In genomic region chr10:494149-494542, GRCh38 we compare ENCODE assay signal across 28 cellular contexts.
DNase-seq lines count a peak whose midpoint lies in the region; ATAC-seq and TF ChIP-seq lines count a peak whose summit lies in the region.
"Had no signal": no experiment of that assay in that cellular context is flagged by ENCODE, and none has a peak within 500 bp of the region (broad histone marks: within the 10 kb centered on the region; RNA-seq: fewer than 3 reads in every experiment).

No MANE protein-coding gene starts in this region.

- intact Hi-C loops in spleen (cut with DNase I; ENCODE audit: low total_unique reads), result no loop called here

- no peaks in the 10 kb centered on the region for H3K27me3 ChIP-seq in RWPE2 (ENCODE audit: insufficient read depth, poor library complexity, severe bottlenecking)
- no peaks in the 10 kb centered on the region for H3K27me3 ChIP-seq in gastroesophageal sphincter
- H3K27me3 ChIP-seq in muscle layer of colon (ENCODE audit: control insufficient read depth in 1 of 2, insufficient read depth in 2 of 2, low read length in 2 of 2), result no peaks in the 10 kb centered on the region
- peaks cover 0 to 26% (median 0%) of the 10 kb centered on the region in 7 donors for H3K27me3 ChIP-seq in spleen (replicated peaks in 1 of 7)
- no peaks in the 10 kb centered on the region for H3K27me3 ChIP-seq in SJCRH30

- no peak overlapping the region for H3K4me3 ChIP-seq in RWPE2 (ENCODE audit: severe bottlenecking)
- H3K4me3 ChIP-seq in gastroesophageal sphincter, result no peak overlapping the region
- no peak overlapping the region for H3K4me3 ChIP-seq in muscle layer of colon (ENCODE audit: low read depth in 1 of 2, low read length in 2 of 2)
- no peak overlapping the region for H3K4me3 ChIP-seq in spleen
- H3K4me3 ChIP-seq in SJCRH30, result no peak overlapping the region
- H3K4me3 ChIP-seq: A549; BLaER1 treated with 17β-estradiol and CSF1 and Interleukin-3, amounts not matched to agents 10 nM and 100 nM had no signal

- DNase-seq in RWPE2 (ENCODE audit: low spot score) (peak; percentile 9), spleen (peak; percentile 39), SJCRH30 (no peak), DMS153 (lab: John Stamatoyannopoulos, UW) (no peak)
- no peak for DNase-seq in activated T-cell treated with anti-CD3 and anti-CD28 coated beads, Interleukin-2, amount 50 U/mL, for 48 hours
- DNase-seq: AML-193; Caco-2; CD4-positive, alpha-beta memory T cell; DMS 273 treated with DMSO at 0.1 percent for 48 hours; DMS79 treated with DMSO at 0.1 percent for 48 hours; GF-D8; HCEC 1CT; Karpas-422; NCI-H1092; NCI-H1417 treated with DMSO at 0.1 percent for 48 hours; NCI-H1694 treated with DMSO at 0.1 percent for 48 hours; NCI-H2081; NCI-H226; NCI-H510A; NCI-H69 had no signal

- no peak for TF ChIP-seq CTCF in RWPE2 (IDR thresholded peaks at IDR 0.05; ENCODE audit: poor library complexity, severe bottlenecking)
- no peak for TF ChIP-seq CTCF in gastroesophageal sphincter (IDR thresholded peaks at IDR 0.05)
- TF ChIP-seq CTCF in spleen (IDR thresholded peaks at IDR 0.05 in 8 of 11, conservative IDR thresholded peaks at IDR 0.05 in 3 of 11), result no peak

- 28 to 42% methylated on average over 4 of the region's 5 CpGs for WGBS in gastroesophageal sphincter (ENCODE audit: low coverage in 1 of 2), 2 donors
- WGBS in spleen, 5 donors, result 82 to 95% (median 92%) methylated on average over 5 of the region's 5 CpGs

- TF ChIP-seq EP300 in gastroesophageal sphincter (IDR thresholded peaks at IDR 0.05), result no peak

- H3K36me3 ChIP-seq in RWPE2 (ENCODE audit: low read depth), result no peaks in the 10 kb centered on the region
- H3K36me3 ChIP-seq in gastroesophageal sphincter, result no peaks in the 10 kb centered on the region
- no peaks in the 10 kb centered on the region for H3K36me3 ChIP-seq in muscle layer of colon (ENCODE audit: insufficient read depth, low read length)
- H3K36me3 ChIP-seq in spleen, result no peaks in the 10 kb centered on the region
- no peaks in the 10 kb centered on the region for H3K36me3 ChIP-seq in SJCRH30

- ATAC-seq in RWPE2 (ENCODE audit: low read depth) (no peak), gastroesophageal sphincter (no peak), HG03097 (IDR thresholded peaks at IDR 0.05; ENCODE audit: low FRiP score, unreplicated experiment) (no peak)
- ATAC-seq: A549, Panc1, SK-N-SH treated with all-trans-retinoic acid at 6 μM for 48 hours had no signal

- no peaks in the 10 kb centered on the region for H3K4me1 ChIP-seq in RWPE2 (ENCODE audit: insufficient read depth, poor library complexity, severe bottlenecking)
- H3K4me1 ChIP-seq in gastroesophageal sphincter, result peaks cover 18 to 97% (median 20%) of the 10 kb centered on the region in 3 donors
- H3K4me1 ChIP-seq in muscle layer of colon (ENCODE audit: insufficient read depth, low read length), result peaks cover 78% of the 10 kb centered on the region
- peaks cover 0 to 8% (median 3%) of the 10 kb centered on the region in 6 donors for H3K4me1 ChIP-seq in spleen
- H3K4me1 ChIP-seq in SJCRH30, result no peaks in the 10 kb centered on the region
- H3K4me1 ChIP-seq: A549, Caco-2 had no signal

- H3K27ac ChIP-seq in RWPE2 (ENCODE audit: poor library complexity, severe bottlenecking), result no peak overlapping the region
- peak overlapping the region; percentile 87 to 93 (median 90) for H3K27ac ChIP-seq in gastroesophageal sphincter
- H3K27ac ChIP-seq in muscle layer of colon (ENCODE audit: low read depth, low read length), result peak overlapping the region; percentile 96
- H3K27ac ChIP-seq in spleen, result no peak overlapping the region
- no peak overlapping the region for H3K27ac ChIP-seq in SJCRH30
- H3K27ac ChIP-seq: A549; BLaER1 treated with 17β-estradiol and CSF1 and Interleukin-3, amounts not matched to agents 10 nM and 100 nM; RWPE1 had no signal

- H3K9me3 ChIP-seq in RWPE2 (ENCODE audit: severe bottlenecking), result no peaks in the 10 kb centered on the region
- H3K9me3 ChIP-seq in gastroesophageal sphincter, result no peaks in the 10 kb centered on the region
- no peaks in the 10 kb centered on the region for H3K9me3 ChIP-seq in muscle layer of colon (ENCODE audit: low read length)
- no peaks in the 10 kb centered on the region for H3K9me3 ChIP-seq in spleen
- no peaks in the 10 kb centered on the region for H3K9me3 ChIP-seq in SJCRH30 (replicated peaks)
- H3K9me3 ChIP-seq: A549; BLaER1 treated with 17β-estradiol and CSF1 and Interleukin-3, amounts not matched to agents 10 nM and 100 nM; Caco-2 had no signal

- TF ChIP-seq POLR2A in gastroesophageal sphincter (IDR thresholded peaks at IDR 0.05) (no peak), spleen (IDR thresholded peaks at IDR 0.05) (no peak)

- no peak overlapping the region for H3K9ac ChIP-seq in muscle layer of colon (ENCODE audit: low read length)
- H3K9ac ChIP-seq: BLaER1 treated with 17β-estradiol and CSF1 and Interleukin-3, amounts not matched to agents 10 nM and 100 nM had no signal

Comparison
In these comparisons a context has a peak if more than half of its experiments do, and no peak if none do; other contexts are left out.
1. DNase-seq: peak in RWPE2 (single experiment) and spleen (single experiment); none in SJCRH30 (0 of 2), DMS153 (single experiment) and activated T-cell treated with anti-CD3 and anti-CD28 coated beads, Interleukin-2, amount 50 U/mL, for 48 hours (0 of 2).
2. H3K27ac ChIP-seq: peak in gastroesophageal sphincter (4 of 4) and muscle layer of colon (single experiment); none in RWPE2 (single experiment), spleen (0 of 8) and SJCRH30 (single experiment).